Comparison of ENCODE assay signal across 26 cellular contexts in the genomic region with DNA sequence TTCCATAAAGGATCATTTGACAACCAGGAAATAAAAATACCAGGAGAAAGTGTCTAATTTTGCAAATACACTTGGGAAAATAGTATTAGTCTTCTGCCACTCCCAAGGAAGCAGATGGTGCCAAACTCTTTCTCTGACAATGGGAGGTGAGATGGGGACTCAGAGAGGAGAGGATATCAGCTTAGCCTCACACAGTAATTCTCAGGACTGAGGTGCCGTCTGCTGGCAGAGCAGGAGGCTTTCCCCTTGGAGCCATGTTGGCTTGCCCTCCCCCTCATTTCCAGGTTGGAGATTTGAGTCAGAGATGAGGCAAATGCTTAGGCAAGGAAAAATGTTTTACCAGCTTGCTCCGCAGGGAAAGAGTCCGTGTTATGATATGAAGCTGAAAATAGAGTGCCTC.
"Had no signal": no experiment of that assay in that cellular context is flagged by ENCODE, and none has a peak within 500 bp of the region (broad histone marks: within the 10 kb centered on the region; RNA-seq: fewer than 3 reads in every experiment).

No MANE protein-coding gene starts in this region.

- H3K4me3 Mint-ChIP-seq: naive thymus-derived CD8-positive, alpha-beta T cell; nephron; neural crest cell; stimulated activated effector memory CD8-positive, alpha-beta T cell treated with anti-CD3 and anti-CD28 coated beads, Interleukin-12 subunit alpha, Interleukin-12 subunit beta, amount 100 ng/mL, for 72 hours; stimulated activated naive CD8-positive, alpha-beta T cell treated with anti-CD3 and anti-CD28 coated beads, Interleukin-15, amount 100 ng/mL, for 72 hours; type B pancreatic cell had no signal

- H3K4me3 ChIP-seq: left lung, lower lobe of right lung, pancreas, prostate gland, skin epidermis, tibial nerve, uterus had no signal

- H3K27me3 ChIP-seq: pancreas, tibial nerve, uterus had no signal

- H3K4me1 ChIP-seq: left lung, pancreas, prostate gland, tibial nerve, uterus had no signal

- H3K27me3 Mint-ChIP-seq: naive thymus-derived CD8-positive, alpha-beta T cell; stimulated activated naive CD8-positive, alpha-beta T cell treated with anti-CD3 and anti-CD28 coated beads, Interleukin-15, amount 100 ng/mL, for 72 hours; type B pancreatic cell had no signal

- H3K4me1 Mint-ChIP-seq: naive thymus-derived CD8-positive, alpha-beta T cell; stimulated activated effector memory CD8-positive, alpha-beta T cell treated with anti-CD3 and anti-CD28 coated beads, Interleukin-12 subunit alpha, Interleukin-12 subunit beta, amount 100 ng/mL, for 72 hours; stimulated activated naive CD8-positive, alpha-beta T cell treated with anti-CD3 and anti-CD28 coated beads, Interleukin-15, amount 100 ng/mL, for 72 hours had no signal

- H3K27ac ChIP-seq: left lung, lower lobe of right lung, pancreas, prostate gland, skin epidermis, tibial nerve, uterus had no signal

- H3K36me3 Mint-ChIP-seq: naive thymus-derived CD8-positive, alpha-beta T cell; stimulated activated effector memory CD8-positive, alpha-beta T cell treated with anti-CD3 and anti-CD28 coated beads, Interleukin-12 subunit alpha, Interleukin-12 subunit beta, amount 100 ng/mL, for 72 hours; type B pancreatic cell had no signal

- H3K36me3 ChIP-seq: left lung, lower lobe of right lung, pancreas, prostate gland, tibial nerve, uterus had no signal

- DNase-seq: hippocampal formation; kidney; left colon; left lung; lower lobe of right lung; mammary epithelial cell; naive thymus-derived CD8-positive, alpha-beta T cell; pancreas; posterior cingulate gyrus; retina; stimulated activated CD4-positive, alpha-beta T cell treated with anti-CD3 and anti-CD28 coated beads, Interleukin-12 subunit alpha, Interleukin-12 subunit beta, amount 100 ng/mL, for 4 hours; stimulated activated CD4-positive, alpha-beta T cell treated with anti-CD3 and anti-CD28 coated beads, Interleukin-15, amount 100 ng/mL, for 24 hours; stimulated activated CD4-positive, alpha-beta T cell treated with anti-CD3 and anti-CD28 coated beads, Interleukin-2, amount 100 ng/mL, for 24 hours; stimulated activated CD4-positive, alpha-beta T cell treated with anti-CD3 and anti-CD28 coated beads, Interleukin-4, amount 100 ng/mL, for 1 hour; stimulated activated naive CD4-positive, alpha-beta T cell treated with Interleukin-2 at 50 U/mL for 16 hours; stimulated activated naive CD8-positive, alpha-beta T cell treated with anti-CD3 and anti-CD28 coated beads, Interleukin-15, amount 100 ng/mL, for 72 hours; substantia nigra; uterus had no signal

- ATAC-seq: left colon; left lung; lower lobe of right lung; naive thymus-derived CD8-positive, alpha-beta T cell; pancreas; sciatic nerve; stimulated activated effector memory CD8-positive, alpha-beta T cell treated with anti-CD3 and anti-CD28 coated beads, Interleukin-12 subunit alpha, Interleukin-12 subunit beta, amount 100 ng/mL, for 72 hours; stimulated activated naive CD8-positive, alpha-beta T cell treated with anti-CD3 and anti-CD28 coated beads, Interleukin-15, amount 100 ng/mL, for 72 hours had no signal

- H3K27ac Mint-ChIP-seq: nephron; stimulated activated effector memory CD8-positive, alpha-beta T cell treated with anti-CD3 and anti-CD28 coated beads, Interleukin-12 subunit alpha, Interleukin-12 subunit beta, amount 100 ng/mL, for 72 hours; stimulated activated naive CD8-positive, alpha-beta T cell treated with anti-CD3 and anti-CD28 coated beads, Interleukin-15, amount 100 ng/mL, for 72 hours; type B pancreatic cell had no signal

- H3K9me3 ChIP-seq: lower lobe of right lung, pancreas, prostate gland, uterus had no signal
